16 cellular contexts compared by ENCODE assay signal in genomic region chr1:99986656-99987225, GRCh38. TPM values are rescaled to one million over a fixed set of nuclear protein-coding genes. Genes with fewer than 3 reads are reported as not detected.
A peak's percentile ranks its signal among the peaks of the same experiment; 100 is the strongest.
DNase-seq lines count a peak whose midpoint lies in the region; ATAC-seq, FAIRE-seq and TF ChIP-seq lines count a peak whose summit lies in the region.
"Had no signal": no experiment of that assay in that cellular context is flagged by ENCODE, and none has a peak within 500 bp of the region (broad histone marks: within the 10 kb centered on the region; RNA-seq: fewer than 3 reads in every experiment).

No MANE protein-coding gene starts in this region.

- intact Hi-C loops in heart left ventricle (cut with DNase I) (loop anchor here in 1 of 10 donors (10.0 kb wide), 1 partner anchor 48 kb away; a partner anchor contains a TSS), endothelial cell of umbilical vein (cut with micrococcal nuclease) (no loop called here), psoas muscle (cut with DNase I) (no loop called here)

- no peak overlapping the region for H3K4me2 ChIP-seq in endothelial cell of umbilical vein (ENCODE audit: insufficient read depth, low read length)

- no peak for ATAC-seq in heart left ventricle
- no peak for ATAC-seq in psoas muscle
- ATAC-seq in GM21737 (IDR thresholded peaks at IDR 0.05; ENCODE audit: unreplicated experiment): no peak
- ATAC-seq: HCT116, Right ventricle myocardium inferior had no signal

- in situ Hi-C loops in GM13977 (cut with MboI; ENCODE audit: low pct_unique_long_range_greater_than_20kb, low sequenced_read_pairs, unreplicated experiment): no loop called here

- no peak overlapping the region for H3K4me3 ChIP-seq in cardiac muscle cell
- no peak overlapping the region for H3K4me3 ChIP-seq in heart left ventricle
- H3K4me3 ChIP-seq in endothelial cell of umbilical vein (replicated peaks in 1 of 3; ENCODE audit: insufficient read depth in 1 of 3, low read depth in 1 of 3, low read length in 3 of 3): no peak overlapping the region
- no peak overlapping the region for H3K4me3 ChIP-seq in BE2C (ENCODE audit: low read depth, low read length)
- no peak overlapping the region for H3K4me3 ChIP-seq in psoas muscle

- H3K27me3 ChIP-seq in cardiac muscle cell (no peaks in the 10 kb centered on the region), heart left ventricle (no peaks in the 10 kb centered on the region), endothelial cell of umbilical vein (ENCODE audit: control insufficient read depth in 2 of 2, insufficient read depth in 2 of 2, low read length in 2 of 2) (no peaks in the 10 kb centered on the region), BE2C (no peaks in the 10 kb centered on the region), psoas muscle (ENCODE audit: insufficient read depth in 3 of 3, low read length in 2 of 3) (no peaks in the 10 kb centered on the region)

- POLR2A ChIA-PET in endothelial cell of umbilical vein (lab: Charles Lee): no interaction called here

- no peak for FAIRE-seq in endothelial cell of umbilical vein (lab: Jason Lieb, UNC)
- FAIRE-seq: GM19239 had no signal

- CTCF ChIA-PET in endothelial cell of umbilical vein (lab: Charles Lee): interaction anchor here (0.6 to 1.8 kb wide), 3 partner anchors 9 to 14 kb away, joined by 3 to 4 read pairs (median 4); no protein-coding TSS in a partner anchor

- BruUV-seq in endothelial cell of umbilical vein (replicated peaks; lab: Mats Ljungman, UMichigan): no TSS peak

- H3K4me1 ChIP-seq in cardiac muscle cell (ENCODE audit: low read depth) (no peaks in the 10 kb centered on the region), heart left ventricle (peaks cover 0 to 11% (median 2%) of the 10 kb centered on the region in 12 donors), endothelial cell of umbilical vein (ENCODE audit: control insufficient read depth, extremely low read depth, insufficient read depth, low read length) (no peaks in the 10 kb centered on the region), BE2C (no peaks in the 10 kb centered on the region), psoas muscle (no peaks in the 10 kb centered on the region)

- TF ChIP-seq POLR2A in heart left ventricle (IDR thresholded peaks at IDR 0.05) (no peak), endothelial cell of umbilical vein (IDR thresholded peaks at IDR 0.05; ENCODE audit: low read depth, low read length) (no peak)

- H3K36me3 ChIP-seq in cardiac muscle cell (no peaks in the 10 kb centered on the region), heart left ventricle (peaks cover 0 to 6% (median 0%) of the 10 kb centered on the region in 9 donors), endothelial cell of umbilical vein (ENCODE audit: control insufficient read depth in 2 of 2, extremely low read depth in 1 of 2, insufficient read depth in 2 of 2, low read length in 2 of 2) (no peaks in the 10 kb centered on the region), BE2C (no peaks in the 10 kb centered on the region), psoas muscle (ENCODE audit: insufficient read depth in 1 of 2, low read depth in 1 of 2) (no peaks in the 10 kb centered on the region)

- DNase-seq in cardiac muscle cell (ENCODE audit: low read depth in 1 of 2, low spot score in 1 of 2): peak in 1 of 2 donors; percentile 27
- DNase-seq in heart left ventricle: no peak
- DNase-seq in endothelial cell of umbilical vein (ENCODE audit: low read depth, low spot score): peak; percentile 70
- peak; percentile 19 to 27 for DNase-seq in lung microvascular endothelial cell (ENCODE audit: low read depth in 2 of 2)
- no peak for DNase-seq in BE2C
- DNase-seq in GM13977 (ENCODE audit: low spot score): no peak
- DNase-seq in psoas muscle: no peak
- DNase-seq: Calu3, NCI-H146, NCI-H2107, NCI-H345, NCI-H69 had no signal

- 75 to 87% (median 79%) methylated on average over 2 of the region's 2 CpGs for WGBS in heart left ventricle, 4 donors
- 87 to 89% (median 87%) methylated on average over 2 of the region's 2 CpGs for WGBS in psoas muscle, 3 donors

- H2AFZ ChIP-seq in endothelial cell of umbilical vein (ENCODE audit: low read depth, low read length): no peak overlapping the region

- H3K79me2 ChIP-seq in endothelial cell of umbilical vein (ENCODE audit: control insufficient read depth, insufficient read depth, low read length): peaks cover 12% of the 10 kb centered on the region

- no peaks in the 10 kb centered on the region for H4K20me1 ChIP-seq in endothelial cell of umbilical vein (replicated peaks; ENCODE audit: control insufficient read depth, extremely low read depth, insufficient read depth, low read length)

- H3K9ac ChIP-seq in endothelial cell of umbilical vein (replicated peaks; ENCODE audit: extremely low read depth, insufficient read depth, low read length): no peak overlapping the region

- H3K27ac ChIP-seq in cardiac muscle cell (peak overlapping the region; percentile 41), heart left ventricle (peak overlapping the region in 2 of 12 donors; percentile 29 to 33), endothelial cell of umbilical vein (ENCODE audit: insufficient read depth, low read depth, low read length) (no peak overlapping the region), psoas muscle (no peak overlapping the region)

- no peaks in the 10 kb centered on the region for H3K9me3 ChIP-seq in cardiac muscle cell (ENCODE audit: low read depth)
- H3K9me3 ChIP-seq in heart left ventricle: peaks cover 0 to 26% (median 7%) of the 10 kb centered on the region in 12 donors
- no peaks in the 10 kb centered on the region for H3K9me3 ChIP-seq in endothelial cell of umbilical vein (replicated peaks; ENCODE audit: control insufficient read depth, insufficient read depth, low read length)
- no peaks in the 10 kb centered on the region for H3K9me3 ChIP-seq in BE2C
- H3K9me3 ChIP-seq in psoas muscle: peaks cover 2% of the 10 kb centered on the region

- dilution Hi-C loops in endothelial cell of umbilical vein (cut with MboI; ENCODE audit: extremely low pct_ligation_motif_present, low sequenced_read_pairs): no loop called here

- no peak for TF ChIP-seq CTCF in cardiac muscle cell (IDR thresholded peaks at IDR 0.05; ENCODE audit: low read depth, low read length)
- no peak for TF ChIP-seq CTCF in heart left ventricle (IDR thresholded peaks at IDR 0.05)
- no peak for TF ChIP-seq CTCF in endothelial cell of umbilical vein (IDR thresholded peaks at IDR 0.05; ENCODE audit: extremely low read depth in 1 of 2, insufficient read depth in 1 of 2, low read depth in 1 of 2, low read length in 2 of 2)
- no peak for TF ChIP-seq CTCF in BE2C (IDR thresholded peaks at IDR 0.05; ENCODE audit: low read depth, low read length)
- no peak for TF ChIP-seq CTCF in GM13977 (IDR thresholded peaks at IDR 0.05; ENCODE audit: extremely low read depth, insufficient read depth, missing control alignments)
- TF ChIP-seq CTCF in psoas muscle (IDR thresholded peaks at IDR 0.05): no peak

- H3K9me1 ChIP-seq in endothelial cell of umbilical vein (replicated peaks; ENCODE audit: control insufficient read depth, extremely low read depth, insufficient read depth, low read length): no peaks in the 10 kb centered on the region

TF ChIP-seq in endothelial cell of umbilical vein, 7 proteins besides CTCF, POLR2A, EP300 and RAD21:
- no peak for TF ChIP-seq GATA2 (IDR thresholded peaks at IDR 0.05; ENCODE audit: insufficient read depth, insufficient read length, low read depth, low read length)
- no peak for TF ChIP-seq JUN (IDR thresholded peaks at IDR 0.05; ENCODE audit: borderline replicate concordance, insufficient read depth, insufficient read length, low read depth)
- TF ChIP-seq EZH2 (IDR thresholded peaks at IDR 0.05; ENCODE audit: borderline replicate concordance, low read depth, low read length, severe bottlenecking): no peak
- TF ChIP-seq MAX (IDR thresholded peaks at IDR 0.05; ENCODE audit: insufficient read depth, insufficient read length): no peak
- no peak for TF ChIP-seq POLR2AphosphoS5 (IDR thresholded peaks at IDR 0.05; ENCODE audit: insufficient read depth, low read depth, low read length)
- TF ChIP-seq FOS (IDR thresholded peaks at IDR 0.05; ENCODE audit: borderline replicate concordance, insufficient read depth, low read length): no peak

RNA-seq across cellular contexts. Expression of gene SLC35A3, which starts 16.9 kb away (rescaled TPM):
- total RNA-seq in cardiac muscle cell: 7.7 and 12.1 TPM in 2 replicates
- polyA plus RNA-seq in cardiac muscle cell: 7.8 and 11.0 TPM in 2 replicates
- total RNA-seq in heart left ventricle: 10 to 100 TPM in 2 of 9 donors, 1 to 10 TPM in 7; 5.2 to 10.9 (median 7.1) TPM
- polyA plus RNA-seq in heart left ventricle: 1 to 10 TPM; 4.4 to 6.4 TPM
- total RNA-seq in endothelial cell of umbilical vein: 19.0 and 20.2 TPM in 2 replicates
- polyA plus RNA-seq in endothelial cell of umbilical vein: 2.8 and 3.6 TPM in 2 replicates
- polyA plus RNA-seq in endothelial cell of umbilical vein (2011; cell fraction: cytosol; rRNA removed): 3.0 and 3.1 TPM in 2 replicates
- 10.3 and 15.1 TPM in 2 replicates for polyA plus RNA-seq in endothelial cell of umbilical vein (2011; cell fraction: nucleus; rRNA removed)
- polyA plus RNA-seq in endothelial cell of umbilical vein (2012): 9.5 and 13.8 TPM in 2 replicates
- polyA minus RNA-seq in endothelial cell of umbilical vein: 10.2 and 10.6 TPM in 2 replicates
- 9.6 TPM for polyA minus RNA-seq in endothelial cell of umbilical vein (2011; cell fraction: cytosol; rRNA and poly(A)+ RNA removed)
- 17.2 and 27.5 TPM in 2 replicates for polyA minus RNA-seq in endothelial cell of umbilical vein (2011; cell fraction: nucleus; rRNA and poly(A)+ RNA removed)
- total RNA-seq in lung microvascular endothelial cell: 11.6 and 18.7 TPM in 2 replicates
- polyA plus RNA-seq in BE2C (2012; ENCODE audit: insufficient read depth, insufficient read length, low read depth): 3.7 TPM
- 1 to 10 TPM; 4.5 to 8.6 (median 7.5) TPM for total RNA-seq in psoas muscle
- 1 to 10 TPM; 3.5 to 6.4 (median 3.7) TPM for polyA plus RNA-seq in psoas muscle

Comparison
In these comparisons a context has a peak if more than half of its experiments do, and no peak if none do; other contexts are left out.
1. DNase-seq: peak in endothelial cell of umbilical vein (single experiment) and lung microvascular endothelial cell (2 of 2); none in heart left ventricle (0 of 5), BE2C (single experiment), GM13977 (single experiment) and psoas muscle (0 of 2).